In genomic region chr13:110410000-110410399, GRCh38 we compare ENCODE assay signal across 16 cellular contexts.
DNase-seq lines count a peak whose midpoint lies in the region; ATAC-seq and TF ChIP-seq lines count a peak whose summit lies in the region.
"Had no signal": no experiment of that assay in that cellular context is flagged by ENCODE, and none has a peak within 500 bp of the region (broad histone marks: within the 10 kb centered on the region; RNA-seq: fewer than 3 reads in every experiment).

No MANE protein-coding gene starts in this region.

- H3K27me3 ChIP-seq in breast epithelium (no peaks in the 10 kb centered on the region), gastroesophageal sphincter (no peaks in the 10 kb centered on the region), ovary (no peaks in the 10 kb centered on the region), upper lobe of left lung (no peaks in the 10 kb centered on the region)

- no TSS peak for BruUV-seq in MCF 10A (replicated peaks; lab: Mats Ljungman, UMichigan)

- intact Hi-C loops in breast epithelium (cut with DNase I; ENCODE audit: low total_unique reads) (loop anchor here (10.0 kb wide), 1 partner anchor 185 kb away; no protein-coding TSS in a partner anchor), MCF 10A (cut with micrococcal nuclease) (no loop called here), ovary (cut with DNase I) (loop anchor here (5.0 to 10.0 kb wide), 8 partner anchors 68 to 188 kb away; partner anchors contain the start of genes COL4A1 (in 3 of the 4) and COL4A2 (in 3 of the 4))
- intact Hi-C loops in activated T-helper 1 cell treated with anti-CD3 and anti-CD28 coated beads, Interleukin-12 subunit alpha, Interleukin-12 subunit beta, Interleukin-2, Interleukin-4 antibody, amounts not matched to agents 30 ng/mL and 10 ng/mL and 1 ng/mL, durations not matched to agents 14 hours and 24 hours and 36 hours (cut with micrococcal nuclease) = loop anchor here (5.0 kb wide), 1 partner anchor 103 kb away; the partner anchor contains the start of genes COL4A1 and COL4A2
- intact Hi-C loops in activated CD4-positive, alpha-beta memory T cell treated with anti-CD3 and anti-CD28 coated beads for 36 hours (cut with micrococcal nuclease) = loop anchor here (10.0 kb wide), 1 partner anchor 105 kb away; the partner anchor contains the start of genes COL4A1 and COL4A2

- no peak for TF ChIP-seq CTCF in breast epithelium (IDR thresholded peaks at IDR 0.05)
- TF ChIP-seq CTCF in MCF 10A (IDR thresholded peaks at IDR 0.05; ENCODE audit: unreplicated experiment) = no peak
- no peak for TF ChIP-seq CTCF in gastroesophageal sphincter (IDR thresholded peaks at IDR 0.05)
- TF ChIP-seq CTCF in ovary (IDR thresholded peaks at IDR 0.05) = no peak
- TF ChIP-seq CTCF in upper lobe of left lung (IDR thresholded peaks at IDR 0.05) = no peak

- no peak overlapping the region for H3K4me3 ChIP-seq in breast epithelium
- H3K4me3 ChIP-seq in gastroesophageal sphincter = no peak overlapping the region
- no peak overlapping the region for H3K4me3 ChIP-seq in ovary
- H3K4me3 ChIP-seq in upper lobe of left lung = no peak overlapping the region
- H3K4me3 ChIP-seq: GM12878 had no signal

- H3K36me3 Mint-ChIP-seq in MCF 10A (ENCODE audit: insufficient read depth, unreplicated experiment) = no peaks in the 10 kb centered on the region
- H3K36me3 Mint-ChIP-seq in activated T-helper 1 cell treated with anti-CD3 and anti-CD28 coated beads, Interleukin-12 subunit alpha, Interleukin-12 subunit beta, Interleukin-2, Interleukin-4 antibody, amounts not matched to agents 30 ng/mL and 10 ng/mL and 1 ng/mL, durations not matched to agents 14 hours and 24 hours and 36 hours (ENCODE audit: low read depth) = no peaks in the 10 kb centered on the region
- H3K36me3 Mint-ChIP-seq in activated CD4-positive, alpha-beta memory T cell treated with anti-CD3 and anti-CD28 coated beads for 36 hours = no peaks in the 10 kb centered on the region
- H3K36me3 Mint-ChIP-seq: CD4-positive, alpha-beta memory T cell had no signal

- DNase-seq in breast epithelium (ENCODE audit: low spot score in 2 of 2) (no peak), MCF 10A (ENCODE audit: unreplicated experiment) (no peak), ovary (no peak), upper lobe of left lung (no peak), DMS79 treated with DMSO at 0.1 percent for 48 hours (lab: John Stamatoyannopoulos, UW) (no peak)
- no peak for DNase-seq in activated T-helper 1 cell treated with anti-CD3 and anti-CD28 coated beads, Interleukin-12 subunit alpha, Interleukin-12 subunit beta, Interleukin-2, Interleukin-4 antibody, amounts not matched to agents 30 ng/mL and 10 ng/mL and 1 ng/mL, durations not matched to agents 14 hours and 24 hours and 36 hours (ENCODE audit: low spot score)
- no peak for DNase-seq in activated CD4-positive, alpha-beta memory T cell treated with anti-CD3 and anti-CD28 coated beads for 36 hours
- DNase-seq: activated CD4-positive, alpha-beta T cell treated with anti-CD3 and anti-CD28 coated beads for 4 hours; activated T-cell treated with anti-CD3 and anti-CD28 coated beads, Interleukin-2, amount 50 U/mL, for 24 hours; CD4-positive, alpha-beta memory T cell; NCI-H187 treated with DMSO at 0.1 percent for 48 hours; nucleus accumbens; RPMI8226 had no signal

- WGBS in gastroesophageal sphincter (ENCODE audit: low coverage in 1 of 2), 2 donors = 81% methylated on average over 8 to 10 of the region's 10 CpGs
- 83 to 89% (median 83%) methylated on average over 10 of the region's 10 CpGs for WGBS in ovary, 3 donors
- WGBS in upper lobe of left lung, 2 donors = 72 to 78% methylated on average over 10 of the region's 10 CpGs

- no peaks in the 10 kb centered on the region for H3K9me3 Mint-ChIP-seq in MCF 10A (ENCODE audit: unreplicated experiment)
- H3K9me3 Mint-ChIP-seq in activated T-helper 1 cell treated with anti-CD3 and anti-CD28 coated beads, Interleukin-12 subunit alpha, Interleukin-12 subunit beta, Interleukin-2, Interleukin-4 antibody, amounts not matched to agents 30 ng/mL and 10 ng/mL and 1 ng/mL, durations not matched to agents 14 hours and 24 hours and 36 hours = no peaks in the 10 kb centered on the region
- H3K9me3 Mint-ChIP-seq in activated CD4-positive, alpha-beta memory T cell treated with anti-CD3 and anti-CD28 coated beads for 36 hours = peaks cover 3% of the 10 kb centered on the region
- H3K9me3 Mint-ChIP-seq: activated T-cell treated with anti-CD3 and anti-CD28 coated beads, Interleukin-2, amount 50 U/mL, for 24 hours had no signal

- no peak overlapping the region for H3K4me3 Mint-ChIP-seq in MCF 10A (ENCODE audit: unreplicated experiment)
- no peak overlapping the region for H3K4me3 Mint-ChIP-seq in activated T-helper 1 cell treated with anti-CD3 and anti-CD28 coated beads, Interleukin-12 subunit alpha, Interleukin-12 subunit beta, Interleukin-2, Interleukin-4 antibody, amounts not matched to agents 30 ng/mL and 10 ng/mL and 1 ng/mL, durations not matched to agents 14 hours and 24 hours and 36 hours
- no peak overlapping the region for H3K4me3 Mint-ChIP-seq in activated CD4-positive, alpha-beta memory T cell treated with anti-CD3 and anti-CD28 coated beads for 36 hours
- H3K4me3 Mint-ChIP-seq: activated T-cell treated with anti-CD3 and anti-CD28 coated beads, Interleukin-2, amount 50 U/mL, for 24 hours; CD4-positive, alpha-beta memory T cell had no signal

- POLR2A ChIA-PET in MCF 10A (lab: Yijun Ruan, JAX) = interaction anchor here (0.7 to 1.3 kb wide), 2 partner anchors 9 to 62 kb away, joined by 4 read pairs; no protein-coding TSS in a partner anchor
- POLR2A ChIA-PET in activated CD4-positive, alpha-beta memory T cell treated with anti-CD3 and anti-CD28 coated beads for 36 hours (lab: Charles Lee) = no interaction called here

- H3K4me1 ChIP-seq in breast epithelium (no peaks in the 10 kb centered on the region), gastroesophageal sphincter (peaks cover 19 to 96% (median 51%) of the 10 kb centered on the region in 3 donors), ovary (ENCODE audit: insufficient read depth) (peaks cover 15% of the 10 kb centered on the region), upper lobe of left lung (peaks cover 45 to 77% (median 70%) of the 10 kb centered on the region in 4 donors)

- ATAC-seq in gastroesophageal sphincter (no peak), upper lobe of left lung (ENCODE audit: low FRiP score in 2 of 2) (no peak)
- ATAC-seq: esophagus mucosa, GM12878 had no signal

- no peaks in the 10 kb centered on the region for H3K9me3 ChIP-seq in breast epithelium
- H3K9me3 ChIP-seq in gastroesophageal sphincter = no peaks in the 10 kb centered on the region
- H3K9me3 ChIP-seq in ovary = no peaks in the 10 kb centered on the region
- no peaks in the 10 kb centered on the region for H3K9me3 ChIP-seq in upper lobe of left lung

- TF ChIP-seq EP300 in gastroesophageal sphincter (IDR thresholded peaks at IDR 0.05) = no peak
- TF ChIP-seq EP300 in ovary (IDR thresholded peaks at IDR 0.05) = no peak
- TF ChIP-seq EP300 in upper lobe of left lung (IDR thresholded peaks at IDR 0.05) = no peak

- H3K27ac ChIP-seq in breast epithelium (peak overlapping the region; percentile 86 to 89), gastroesophageal sphincter (peak overlapping the region; percentile 86 to 96 (median 92)), ovary (peak overlapping the region; percentile 30 to 72), upper lobe of left lung (peak overlapping the region; percentile 69 to 81 (median 78))

- H3K27me3 Mint-ChIP-seq in MCF 10A (ENCODE audit: insufficient read depth, unreplicated experiment) = no peaks in the 10 kb centered on the region
- peaks cover 36% of the 10 kb centered on the region for H3K27me3 Mint-ChIP-seq in activated T-helper 1 cell treated with anti-CD3 and anti-CD28 coated beads, Interleukin-12 subunit alpha, Interleukin-12 subunit beta, Interleukin-2, Interleukin-4 antibody, amounts not matched to agents 30 ng/mL and 10 ng/mL and 1 ng/mL, durations not matched to agents 14 hours and 24 hours and 36 hours (ENCODE audit: insufficient read depth)
- peaks cover 75% of the 10 kb centered on the region for H3K27me3 Mint-ChIP-seq in activated CD4-positive, alpha-beta memory T cell treated with anti-CD3 and anti-CD28 coated beads for 36 hours

- H3K27ac Mint-ChIP-seq in MCF 10A (ENCODE audit: low read depth, unreplicated experiment) = no peak overlapping the region
- H3K27ac Mint-ChIP-seq in activated T-helper 1 cell treated with anti-CD3 and anti-CD28 coated beads, Interleukin-12 subunit alpha, Interleukin-12 subunit beta, Interleukin-2, Interleukin-4 antibody, amounts not matched to agents 30 ng/mL and 10 ng/mL and 1 ng/mL, durations not matched to agents 14 hours and 24 hours and 36 hours = no peak overlapping the region
- H3K27ac Mint-ChIP-seq in activated CD4-positive, alpha-beta memory T cell treated with anti-CD3 and anti-CD28 coated beads for 36 hours = no peak overlapping the region
- H3K27ac Mint-ChIP-seq: activated T-cell treated with anti-CD3 and anti-CD28 coated beads, Interleukin-2, amount 50 U/mL, for 24 hours; CD4-positive, alpha-beta memory T cell had no signal

- CTCF ChIA-PET in MCF 10A (lab: Yijun Ruan, JAX) = interaction anchor here (0.5 to 3.9 kb wide), 5 partner anchors 11 to 188 kb away, joined by 3 to 32 read pairs (median 4); no protein-coding TSS in a partner anchor
- CTCF ChIA-PET in activated CD4-positive, alpha-beta memory T cell treated with anti-CD3 and anti-CD28 coated beads for 36 hours (lab: Charles Lee) = interaction anchor here (1.1 to 3.9 kb wide), 6 partner anchors 46 to 1448 kb away, joined by 3 to 54 read pairs (median 4); no protein-coding TSS in a partner anchor

- H3K36me3 ChIP-seq in breast epithelium = no peaks in the 10 kb centered on the region
- H3K36me3 ChIP-seq in gastroesophageal sphincter = no peaks in the 10 kb centered on the region
- no peaks in the 10 kb centered on the region for H3K36me3 ChIP-seq in ovary
- no peaks in the 10 kb centered on the region for H3K36me3 ChIP-seq in upper lobe of left lung

- TF ChIP-seq POLR2A in breast epithelium (IDR thresholded peaks at IDR 0.05) = no peak
- no peak for TF ChIP-seq POLR2A in gastroesophageal sphincter (IDR thresholded peaks at IDR 0.05)
- TF ChIP-seq POLR2A in ovary (IDR thresholded peaks at IDR 0.05) = no peak
- TF ChIP-seq POLR2A in upper lobe of left lung (IDR thresholded peaks at IDR 0.05) = no peak

- H3K4me1 Mint-ChIP-seq in MCF 10A (ENCODE audit: insufficient read depth, unreplicated experiment) = peaks cover 25% of the 10 kb centered on the region
- peaks cover 19% of the 10 kb centered on the region for H3K4me1 Mint-ChIP-seq in activated T-helper 1 cell treated with anti-CD3 and anti-CD28 coated beads, Interleukin-12 subunit alpha, Interleukin-12 subunit beta, Interleukin-2, Interleukin-4 antibody, amounts not matched to agents 30 ng/mL and 10 ng/mL and 1 ng/mL, durations not matched to agents 14 hours and 24 hours and 36 hours (ENCODE audit: low read depth)
- peaks cover 6% of the 10 kb centered on the region for H3K4me1 Mint-ChIP-seq in activated CD4-positive, alpha-beta memory T cell treated with anti-CD3 and anti-CD28 coated beads for 36 hours (ENCODE audit: low read depth)
